In the genomic region with DNA sequence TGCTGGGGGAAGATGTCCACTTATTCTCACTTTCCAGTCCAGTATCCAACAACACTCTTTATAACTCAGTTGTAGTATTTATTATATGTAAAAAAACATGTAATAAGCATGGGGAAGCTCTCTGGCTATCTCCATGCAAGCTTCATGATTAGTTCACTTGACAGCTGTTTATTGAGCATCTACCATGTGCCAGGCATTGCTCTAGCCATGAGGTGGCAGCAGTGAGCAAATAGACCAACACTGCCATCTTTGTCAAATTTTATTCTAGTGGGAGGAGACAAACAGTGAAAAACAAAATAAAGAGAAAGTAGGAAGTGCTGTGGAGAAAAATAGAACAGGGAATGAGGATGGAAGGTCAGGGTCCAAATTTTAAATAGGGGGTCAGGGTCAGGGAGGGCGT, we compare ENCODE assay signal across 1 cellular context.
TF ChIP-seq lines count a peak whose summit lies in the region.

No MANE protein-coding gene starts in this region.

TF ChIP-seq in HCT116, 20 proteins besides CTCF, POLR2A, EP300 and RAD21 (continued from another document):
- TF ChIP-seq, protein P1, sequence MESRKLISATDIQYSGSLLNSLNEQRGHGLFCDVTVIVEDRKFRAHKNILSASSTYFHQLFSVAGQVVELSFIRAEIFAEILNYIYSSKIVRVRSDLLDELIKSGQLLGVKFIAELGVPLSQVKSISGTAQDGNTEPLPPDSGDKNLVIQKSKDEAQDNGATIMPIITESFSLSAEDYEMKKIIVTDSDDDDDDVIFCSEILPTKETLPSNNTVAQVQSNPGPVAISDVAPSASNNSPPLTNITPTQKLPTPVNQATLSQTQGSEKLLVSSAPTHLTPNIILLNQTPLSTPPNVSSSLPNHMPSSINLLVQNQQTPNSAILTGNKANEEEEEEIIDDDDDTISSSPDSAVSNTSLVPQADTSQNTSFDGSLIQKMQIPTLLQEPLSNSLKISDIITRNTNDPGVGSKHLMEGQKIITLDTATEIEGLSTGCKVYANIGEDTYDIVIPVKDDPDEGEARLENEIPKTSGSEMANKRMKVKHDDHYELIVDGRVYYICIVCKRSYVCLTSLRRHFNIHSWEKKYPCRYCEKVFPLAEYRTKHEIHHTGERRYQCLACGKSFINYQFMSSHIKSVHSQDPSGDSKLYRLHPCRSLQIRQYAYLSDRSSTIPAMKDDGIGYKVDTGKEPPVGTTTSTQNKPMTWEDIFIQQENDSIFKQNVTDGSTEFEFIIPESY (IDR thresholded peaks at IDR 0.05; ENCODE audit: extremely low read depth, insufficient replicate concordance, low read length), result no peak
- TF ChIP-seq, protein P2, sequence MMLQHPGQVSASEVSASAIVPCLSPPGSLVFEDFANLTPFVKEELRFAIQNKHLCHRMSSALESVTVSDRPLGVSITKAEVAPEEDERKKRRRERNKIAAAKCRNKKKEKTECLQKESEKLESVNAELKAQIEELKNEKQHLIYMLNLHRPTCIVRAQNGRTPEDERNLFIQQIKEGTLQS (IDR thresholded peaks at IDR 0.05), result no peak
- TF ChIP-seq CEBPB (IDR thresholded peaks at IDR 0.05; ENCODE audit: low read depth) (no peak), JUND (IDR thresholded peaks at IDR 0.05) (no peak), SRF (IDR thresholded peaks at IDR 0.05; ENCODE audit: low read depth) (no peak), POLR2AphosphoS5 (IDR thresholded peaks at IDR 0.05; ENCODE audit: low read depth, low read length) (no peak), ELF1 (IDR thresholded peaks at IDR 0.05; ENCODE audit: borderline replicate concordance, low read depth) (no peak), TCF7L2 (IDR thresholded peaks at IDR 0.05; ENCODE audit: borderline replicate concordance, extremely low read depth, insufficient read depth, insufficient read length) (no peak), SP1 (IDR thresholded peaks at IDR 0.05; ENCODE audit: low read depth) (no peak), EGR1 (IDR thresholded peaks at IDR 0.05; ENCODE audit: low read depth) (no peak), EZH2 (IDR thresholded peaks at IDR 0.05) (no peak), MAX (IDR thresholded peaks at IDR 0.05) (no peak)
